26 cellular contexts compared by ENCODE assay signal in genomic region chr10:131644287-131644686, GRCh38.
A peak's percentile ranks its signal among the peaks of the same experiment; 100 is the strongest.
DNase-seq lines count a peak whose midpoint lies in the region; ATAC-seq and TF ChIP-seq lines count a peak whose summit lies in the region.
"Had no signal": no experiment of that assay in that cellular context is flagged by ENCODE, and none has a peak within 500 bp of the region (broad histone marks: within the 10 kb centered on the region; RNA-seq: fewer than 3 reads in every experiment).

No MANE protein-coding gene starts in this region.

- ATAC-seq in WTC11, result peak; percentile 15; the same call in 1 of the 2 replicates
- ATAC-seq in activated T-helper 17 cell treated with anti-CD3 and anti-CD28 coated beads, Interleukin-2, amount 50 U/mL, for 72 hours (replicated peaks), result no peak
- no peak for ATAC-seq in GM19397 (IDR thresholded peaks at IDR 0.05; ENCODE audit: unreplicated experiment)
- ATAC-seq: activated CD8-positive, alpha-beta memory T cell treated with anti-CD3 and anti-CD28 coated beads, Interleukin-2, amount 10 ng/mL, durations not matched to agents 7 days and 5 days had no signal

- H3K4me3 ChIP-seq in H7 (ENCODE audit: insufficient read depth, low read depth, low read length) (no peak overlapping the region), muscle layer of duodenum (ENCODE audit: low read depth in 1 of 2, low read length in 2 of 2) (peak overlapping the region; percentile 28 to 39), skeletal muscle tissue (ENCODE audit: low read length in 3 of 3) (peak overlapping the region; percentile 40 to 63 (median 53))
- H3K4me3 ChIP-seq: lung, SJCRH30 had no signal

- no peak overlapping the region for H3K4me3 Mint-ChIP-seq in WTC11
- H3K4me3 Mint-ChIP-seq in activated T-helper 17 cell treated with anti-CD3 and anti-CD28 coated beads, Interleukin-2, amount 50 U/mL, for 72 hours, result no peak overlapping the region
- H3K4me3 Mint-ChIP-seq: activated CD8-positive, alpha-beta memory T cell treated with anti-CD3 and anti-CD28 coated beads, Interleukin-2, amount 10 ng/mL, durations not matched to agents 7 days and 5 days; endodermal cell; H9 had no signal

- H3K36me3 ChIP-seq in H7 (replicated peaks; ENCODE audit: control insufficient read depth, insufficient read depth, low read length) (no peaks in the 10 kb centered on the region), muscle layer of duodenum (ENCODE audit: control insufficient read depth in 1 of 2, insufficient read depth in 2 of 2, low read length in 2 of 2) (no peaks in the 10 kb centered on the region), skeletal muscle tissue (ENCODE audit: control insufficient read depth in 3 of 3, insufficient read depth in 3 of 3, low read length in 3 of 3) (no peaks in the 10 kb centered on the region)
- H3K36me3 ChIP-seq: sigmoid colon, SJCRH30, WERI-Rb-1 had no signal

- H3K4me1 ChIP-seq in muscle layer of duodenum (ENCODE audit: control insufficient read depth in 1 of 2, insufficient read depth in 2 of 2, low read length in 2 of 2) (no peaks in the 10 kb centered on the region), skeletal muscle tissue (ENCODE audit: control insufficient read depth in 3 of 3, insufficient read depth in 3 of 3, low read length in 3 of 3) (peaks cover 0 to 6% (median 0%) of the 10 kb centered on the region in 3 donors)
- H3K4me1 ChIP-seq: sigmoid colon, SJCRH30 had no signal

- no peak overlapping the region for H3K27ac ChIP-seq in muscle layer of duodenum (ENCODE audit: low read length)
- H3K27ac ChIP-seq in skeletal muscle tissue (ENCODE audit: low read depth, low read length), result no peak overlapping the region
- H3K27ac ChIP-seq: sigmoid colon, SJCRH30, WERI-Rb-1 had no signal

- DNase-seq in H7, result peak; percentile 54
- DNase-seq in WTC11 (ENCODE audit: low spot score), result no peak
- no peak for DNase-seq in glomerular visceral epithelial cell (ENCODE audit: extremely low spot score)
- DNase-seq: activated CD8-positive, alpha-beta memory T cell treated with anti-CD3 and anti-CD28 coated beads, Interleukin-2, amount 10 ng/mL, durations not matched to agents 7 days and 5 days; activated T-cell treated with anti-CD3 and anti-CD28 coated beads, Interleukin-2, amount 50 U/mL, for 48 hours; CD8-positive, alpha-beta memory T cell; central memory CD4-positive, alpha-beta T cell; DMS 273 treated with DMSO at 0.1 percent for 48 hours; endodermal cell; H9; Kasumi-1; NCI-H146; NCI-H446 treated with DMSO at 0.1 percent for 48 hours; NCI-H774; sigmoid colon; SJCRH30; stimulated activated CD4-positive, alpha-beta T cell treated with anti-CD3 and anti-CD28 coated beads, Interleukin-4, amount 100 ng/mL, for 4 hours; SW 1271; T1000; trophoblast cell; WERI-Rb-1 had no signal

- peak overlapping the region in 1 of 3 donors; percentile 40 for H3K9ac ChIP-seq in skeletal muscle tissue (ENCODE audit: low read depth in 1 of 3, low read length in 3 of 3)

- H3K27ac Mint-ChIP-seq in WTC11, result no peak overlapping the region
- no peak overlapping the region for H3K27ac Mint-ChIP-seq in activated T-helper 17 cell treated with anti-CD3 and anti-CD28 coated beads, Interleukin-2, amount 50 U/mL, for 72 hours
- H3K27ac Mint-ChIP-seq: activated CD8-positive, alpha-beta memory T cell treated with anti-CD3 and anti-CD28 coated beads, Interleukin-2, amount 10 ng/mL, durations not matched to agents 7 days and 5 days; endodermal cell; H9 had no signal

- POLR2A ChIA-PET in WTC11 (lab: Charles Lee), result interaction anchor here (0.9 kb wide), 1 partner anchor 40 kb away, joined by 3 read pairs; no protein-coding TSS in a partner anchor

- CTCF ChIA-PET in WTC11 (lab: Charles Lee), result interaction anchor here (0.8 kb wide), 1 partner anchor 26 kb away, joined by 3 read pairs; no protein-coding TSS in a partner anchor

- no peaks in the 10 kb centered on the region for H3K27me3 ChIP-seq in H7 (ENCODE audit: control insufficient read depth, insufficient read depth, low read length)
- no peaks in the 10 kb centered on the region for H3K27me3 ChIP-seq in muscle layer of duodenum (ENCODE audit: low read depth, low read length)
- H3K27me3 ChIP-seq in skeletal muscle tissue (ENCODE audit: control insufficient read depth in 3 of 3, insufficient read depth in 3 of 3, low read length in 3 of 3), result peaks cover 0 to 8% (median 0%) of the 10 kb centered on the region in 3 donors
- H3K27me3 ChIP-seq: sigmoid colon, SJCRH30 had no signal

- peaks cover 5% of the 10 kb centered on the region; the same call in 1 of the 2 replicates for H3K27me3 Mint-ChIP-seq in WTC11 (ENCODE audit: low read depth)
- H3K27me3 Mint-ChIP-seq in activated T-helper 17 cell treated with anti-CD3 and anti-CD28 coated beads, Interleukin-2, amount 50 U/mL, for 72 hours, result no peaks in the 10 kb centered on the region

- peaks cover 42% of the 10 kb centered on the region for H3K4me1 Mint-ChIP-seq in WTC11
- no peaks in the 10 kb centered on the region for H3K4me1 Mint-ChIP-seq in activated T-helper 17 cell treated with anti-CD3 and anti-CD28 coated beads, Interleukin-2, amount 50 U/mL, for 72 hours
- H3K4me1 Mint-ChIP-seq: CD8-positive, alpha-beta memory T cell had no signal

- H3K9me3 ChIP-seq in muscle layer of duodenum (ENCODE audit: control insufficient read depth in 1 of 2, low read length in 2 of 2) (peaks cover 0 to 10% of the 10 kb centered on the region in 2 donors), skeletal muscle tissue (ENCODE audit: control insufficient read depth in 3 of 3, low read length in 3 of 3) (peaks cover 0 to 7% (median 2%) of the 10 kb centered on the region in 3 donors)
- H3K9me3 ChIP-seq: SJCRH30 had no signal

- H3K9me3 Mint-ChIP-seq in WTC11, result peaks cover 14% of the 10 kb centered on the region
- no peaks in the 10 kb centered on the region for H3K9me3 Mint-ChIP-seq in activated T-helper 17 cell treated with anti-CD3 and anti-CD28 coated beads, Interleukin-2, amount 50 U/mL, for 72 hours

- no peak for TF ChIP-seq CTCF in WTC11 (IDR thresholded peaks at IDR 0.05)

- peaks cover 10% of the 10 kb centered on the region for H3K36me3 Mint-ChIP-seq in WTC11
- no peaks in the 10 kb centered on the region for H3K36me3 Mint-ChIP-seq in activated T-helper 17 cell treated with anti-CD3 and anti-CD28 coated beads, Interleukin-2, amount 50 U/mL, for 72 hours (ENCODE audit: low read depth)
- H3K36me3 Mint-ChIP-seq: activated CD8-positive, alpha-beta memory T cell treated with anti-CD3 and anti-CD28 coated beads, Interleukin-2, amount 10 ng/mL, durations not matched to agents 7 days and 5 days; CD8-positive, alpha-beta memory T cell had no signal

TF ChIP-seq in WTC11, 78 proteins besides CTCF, POLR2A, EP300 and RAD21 (continues in another document):
- TF ChIP-seq CBFB (CRISPR knock-in tag; IDR thresholded peaks at IDR 0.05; ENCODE audit: low read depth) (no peak), NFYB (CRISPR knock-in tag; conservative IDR thresholded peaks at IDR 0.05; ENCODE audit: low read depth) (no peak), HMGXB4 (CRISPR knock-in tag; IDR thresholded peaks at IDR 0.05) (no peak), SMAD3 (CRISPR knock-in tag; IDR thresholded peaks at IDR 0.05; ENCODE audit: borderline replicate concordance) (no peak), ZNF396 (CRISPR knock-in tag; IDR thresholded peaks at IDR 0.05; ENCODE audit: borderline replicate concordance) (no peak), ATF3 (CRISPR knock-in tag; conservative IDR thresholded peaks at IDR 0.05) (no peak), NFATC4 (CRISPR knock-in tag; IDR thresholded peaks at IDR 0.05) (no peak)
- TF ChIP-seq, protein P1, sequence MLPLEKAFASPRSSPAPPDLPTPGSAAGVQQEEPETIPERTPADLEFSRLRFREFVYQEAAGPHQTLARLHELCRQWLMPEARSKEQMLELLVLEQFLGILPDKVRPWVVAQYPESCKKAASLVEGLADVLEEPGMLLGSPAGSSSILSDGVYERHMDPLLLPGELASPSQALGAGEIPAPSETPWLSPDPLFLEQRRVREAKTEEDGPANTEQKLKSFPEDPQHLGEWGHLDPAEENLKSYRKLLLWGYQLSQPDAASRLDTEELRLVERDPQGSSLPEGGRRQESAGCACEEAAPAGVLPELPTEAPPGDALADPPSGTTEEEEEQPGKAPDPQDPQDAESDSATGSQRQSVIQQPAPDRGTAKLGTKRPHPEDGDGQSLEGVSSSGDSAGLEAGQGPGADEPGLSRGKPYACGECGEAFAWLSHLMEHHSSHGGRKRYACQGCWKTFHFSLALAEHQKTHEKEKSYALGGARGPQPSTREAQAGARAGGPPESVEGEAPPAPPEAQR (CRISPR knock-in tag; IDR thresholded peaks at IDR 0.05), result no peak
